Comparison of ENCODE assay signal across 1 cellular context in the genomic region with DNA sequence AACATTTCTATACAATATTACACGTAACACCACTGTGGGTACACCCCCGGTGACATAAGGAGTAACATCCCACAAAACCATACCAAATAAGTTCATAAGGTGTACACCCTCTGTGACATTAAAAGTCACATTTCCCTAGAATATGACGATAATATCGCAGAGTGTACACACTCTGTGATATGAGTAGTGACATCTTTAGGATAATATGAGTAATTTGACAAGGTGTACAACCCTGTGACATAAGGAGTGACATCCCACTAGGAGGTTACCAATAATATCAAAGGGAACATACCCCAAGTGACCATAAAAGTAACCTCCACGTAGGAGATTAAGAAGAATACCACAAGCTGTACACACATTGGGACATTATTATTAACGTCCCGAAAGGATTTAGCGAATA.
TF ChIP-seq lines count a peak whose summit lies in the region.

No MANE protein-coding gene starts in this region.

TF ChIP-seq in HepG2, 621 proteins besides CTCF, POLR2A, EP300 and RAD21:
- TF ChIP-seq CREB1 (IDR thresholded peaks at IDR 0.05) (0 out of 2 replicates have a peak, but pooled peaks have one; percentile 15), CREB1 (CRISPR knock-in tag; IDR thresholded peaks at IDR 0.05) (no peak), ZFP36 (IDR thresholded peaks at IDR 0.05; ENCODE audit: borderline replicate concordance, low read depth, low read length, partially characterized antibody) (no peak)
